ENCODE assay signal across 14 cellular contexts in the genomic region with DNA sequence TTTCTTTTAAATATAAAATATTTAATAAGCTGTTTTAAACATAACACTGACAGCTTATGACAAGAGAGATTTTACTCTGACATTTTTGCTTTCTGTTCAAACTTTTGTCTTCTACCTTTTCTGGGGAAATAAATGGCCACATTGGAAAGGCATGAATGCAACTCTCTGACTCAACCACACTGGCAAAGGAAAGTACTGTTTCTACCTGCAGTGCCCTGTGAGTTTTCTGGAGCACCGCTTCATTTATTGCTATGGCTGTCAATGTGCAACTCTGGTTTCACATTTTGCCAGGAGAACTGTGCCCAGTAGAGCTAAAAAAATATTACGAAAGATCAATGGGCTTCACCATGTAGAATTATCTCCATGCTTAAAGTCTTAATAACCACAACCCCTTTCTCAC. TPM values are rescaled to one million over a fixed set of nuclear protein-coding genes. Genes with fewer than 3 reads are reported as not detected.
"Had no signal": no experiment of that assay in that cellular context is flagged by ENCODE, and none has a peak within 500 bp of the region (broad histone marks: within the 10 kb centered on the region; RNA-seq: fewer than 3 reads in every experiment).

No MANE protein-coding gene starts in this region.

- H3K4me3 ChIP-seq: SJCRH30 had no signal

- H3K36me3 Mint-ChIP-seq: activated naive CD8-positive, alpha-beta T cell treated with anti-CD3 and anti-CD28 coated beads for 36 hours; memory B cell had no signal

- H3K9me3 Mint-ChIP-seq: activated naive CD8-positive, alpha-beta T cell treated with anti-CD3 and anti-CD28 coated beads for 36 hours; endodermal cell; memory B cell; neural crest cell had no signal

- H3K36me3 ChIP-seq: SJCRH30, tibial nerve had no signal

- H3K4me1 ChIP-seq: SJCRH30 had no signal

- H3K4me1 Mint-ChIP-seq: activated naive CD8-positive, alpha-beta T cell treated with anti-CD3 and anti-CD28 coated beads for 36 hours; memory B cell had no signal

- H3K9me3 ChIP-seq: SJCRH30, tibial nerve had no signal

- H3K4me3 Mint-ChIP-seq: activated naive CD8-positive, alpha-beta T cell treated with anti-CD3 and anti-CD28 coated beads for 36 hours; endodermal cell; memory B cell had no signal

- DNase-seq: activated CD4-positive, alpha-beta T cell treated with anti-CD3 and anti-CD28 coated beads, Interleukin-2, amount 50 U/mL, for 1 hour; activated CD8-positive, alpha-beta memory T cell treated with anti-CD3 and anti-CD28 coated beads for 24 hours; activated naive CD8-positive, alpha-beta T cell treated with anti-CD3 and anti-CD28 coated beads for 36 hours; amygdala; endodermal cell; erythroblast; SJCRH30; stimulated activated CD4-positive, alpha-beta T cell treated with anti-CD3 and anti-CD28 coated beads, Interleukin-15, amount 100 ng/mL, for 24 hours; stimulated activated CD4-positive, alpha-beta T cell treated with anti-CD3 and anti-CD28 coated beads, Interleukin-4, amount 100 ng/mL, for 24 hours; stimulated activated naive CD4-positive, alpha-beta T cell had no signal

- H3K27me3 ChIP-seq: SJCRH30, tibial nerve had no signal

- H3K27ac Mint-ChIP-seq: activated naive CD8-positive, alpha-beta T cell treated with anti-CD3 and anti-CD28 coated beads for 36 hours; endodermal cell; memory B cell had no signal

- H3K27ac ChIP-seq: SJCRH30 had no signal

RNA-seq across cellular contexts. Expression of a gene that starts 15.1 kb away (rescaled TPM):
- total RNA-seq: activated naive CD8-positive, alpha-beta T cell treated with anti-CD3 and anti-CD28 coated beads for 36 hours; T-helper 2 cell treated with Interferon-gamma antibody and Interleukin-4, amounts not matched to agents 100 ng/mL and 5 ng/mL, for 36 hours had no signal
